ENCODE assay signal across 24 cellular contexts in the genomic region with DNA sequence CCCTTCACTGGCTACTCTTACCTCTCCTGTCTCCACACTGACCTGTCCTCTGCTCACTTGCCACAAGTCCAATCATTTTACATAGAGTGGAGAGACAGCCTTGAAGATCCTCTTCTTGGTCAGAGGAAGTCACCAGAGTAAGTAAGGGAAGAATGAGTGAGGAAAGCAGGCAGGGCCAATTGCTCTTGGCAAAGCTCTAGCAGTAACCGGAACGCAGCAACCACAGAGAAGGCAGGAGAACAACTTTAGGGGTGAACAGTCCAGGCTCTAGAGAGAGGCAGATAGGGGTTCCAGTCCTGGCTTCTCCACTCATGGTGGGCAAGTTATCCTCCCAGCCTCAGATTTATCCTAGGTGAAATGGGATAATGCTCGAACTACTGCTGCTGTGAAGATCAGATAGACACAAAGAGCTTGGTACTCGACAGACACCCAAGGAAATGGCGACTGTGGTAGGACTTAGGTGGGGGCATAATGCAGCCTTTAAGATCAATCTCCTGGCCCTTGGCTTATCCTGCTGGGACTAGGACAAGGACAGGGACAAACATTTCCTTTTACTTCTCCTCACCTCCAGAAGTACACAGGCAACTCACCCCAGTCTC. TPM values are rescaled to one million over a fixed set of nuclear protein-coding genes. Genes with fewer than 3 reads are reported as not detected.
DNase-seq lines count a peak whose midpoint lies in the region; ATAC-seq and TF ChIP-seq lines count a peak whose summit lies in the region.
"Had no signal": no experiment of that assay in that cellular context is flagged by ENCODE, and none has a peak within 500 bp of the region (broad histone marks: within the 10 kb centered on the region; RNA-seq: fewer than 3 reads in every experiment).

No MANE protein-coding gene starts in this region.

- no peak overlapping the region for H3K4me3 ChIP-seq in left ventricle myocardium inferior

- H3K4me1 Mint-ChIP-seq in neural crest cell, result no peaks in the 10 kb centered on the region
- peaks cover 13% of the 10 kb centered on the region for H3K4me1 Mint-ChIP-seq in Calu3 (ENCODE audit: low read depth, unreplicated experiment)
- H3K4me1 Mint-ChIP-seq: activated naive CD4-positive, alpha-beta T cell treated with anti-CD3 and anti-CD28 coated beads, Interleukin-2, amount 50 U/mL, for 24 hours; CD8-positive, alpha-beta memory T cell; stimulated activated effector memory CD8-positive, alpha-beta T cell treated with anti-CD3 and anti-CD28 coated beads, Interleukin-12 subunit alpha, Interleukin-12 subunit beta, amount 100 ng/mL, for 72 hours; T-cell had no signal

- no TSS peak for BruUV-seq in Calu3 (replicated peaks; lab: Mats Ljungman, UMichigan)

- intact Hi-C loops in Right ventricle myocardium superior (cut with DNase I) (loop anchor here (10.0 kb wide), 1 partner anchor 92 kb away; no protein-coding TSS in a partner anchor), Right ventricle myocardium inferior (cut with DNase I) (loop anchor here (5.0 to 10.0 kb wide), 4 partner anchors 45 to 382 kb away; no protein-coding TSS in a partner anchor), left ventricle myocardium inferior (cut with micrococcal nuclease) (no loop called here), Calu3 (cut with micrococcal nuclease; ENCODE audit: unreplicated experiment) (loop anchor here (5.0 to 10.0 kb wide), 2 partner anchors 95 to 382 kb away; no protein-coding TSS in a partner anchor)

- H3K27me3 Mint-ChIP-seq in neural crest cell (ENCODE audit: low read depth), result peaks cover 90% of the 10 kb centered on the region
- peaks cover 50% of the 10 kb centered on the region for H3K27me3 Mint-ChIP-seq in Calu3 (ENCODE audit: unreplicated experiment)

- H3K36me3 ChIP-seq in left ventricle myocardium inferior, result no peaks in the 10 kb centered on the region

- no peak overlapping the region for H3K27ac Mint-ChIP-seq in neural crest cell (ENCODE audit: unreplicated experiment)
- H3K27ac Mint-ChIP-seq in Calu3 (ENCODE audit: unreplicated experiment), result no peak overlapping the region
- H3K27ac Mint-ChIP-seq: activated naive CD4-positive, alpha-beta T cell treated with anti-CD3 and anti-CD28 coated beads, Interleukin-2, amount 50 U/mL, for 24 hours; CD8-positive, alpha-beta memory T cell; naive B cell; stimulated activated effector memory CD8-positive, alpha-beta T cell treated with anti-CD3 and anti-CD28 coated beads, Interleukin-12 subunit alpha, Interleukin-12 subunit beta, amount 100 ng/mL, for 72 hours; T-cell had no signal

- H3K36me3 Mint-ChIP-seq in neural crest cell (ENCODE audit: low read depth) (no peaks in the 10 kb centered on the region), Calu3 (ENCODE audit: insufficient read depth, unreplicated experiment) (no peaks in the 10 kb centered on the region)
- H3K36me3 Mint-ChIP-seq: activated naive CD4-positive, alpha-beta T cell treated with anti-CD3 and anti-CD28 coated beads, Interleukin-2, amount 50 U/mL, for 24 hours; CD8-positive, alpha-beta memory T cell; naive B cell; stimulated activated effector memory CD8-positive, alpha-beta T cell treated with anti-CD3 and anti-CD28 coated beads, Interleukin-12 subunit alpha, Interleukin-12 subunit beta, amount 100 ng/mL, for 72 hours; T-cell had no signal

- TF ChIP-seq CTCF in left ventricle myocardium inferior (IDR thresholded peaks at IDR 0.05; ENCODE audit: borderline replicate concordance) (no peak), neural crest cell (conservative IDR thresholded peaks at IDR 0.05) (no peak), Calu3 (IDR thresholded peaks at IDR 0.05; ENCODE audit: unreplicated experiment) (no peak)

- peak; percentile 11 for ATAC-seq in Right ventricle myocardium superior (ENCODE audit: poor library complexity)
- no peak for ATAC-seq in Right ventricle myocardium inferior
- ATAC-seq in GM21528 (IDR thresholded peaks at IDR 0.05; ENCODE audit: low FRiP score, unreplicated experiment), result no peak
- ATAC-seq: stimulated activated effector memory CD8-positive, alpha-beta T cell treated with anti-CD3 and anti-CD28 coated beads, Interleukin-12 subunit alpha, Interleukin-12 subunit beta, amount 100 ng/mL, for 72 hours; T-cell had no signal

- peaks cover 42% of the 10 kb centered on the region for H3K4me1 ChIP-seq in left ventricle myocardium inferior
- H3K4me1 ChIP-seq: testis had no signal

- no peaks in the 10 kb centered on the region for H3K9me3 Mint-ChIP-seq in neural crest cell
- H3K9me3 Mint-ChIP-seq in Calu3 (ENCODE audit: low read depth, unreplicated experiment), result no peaks in the 10 kb centered on the region
- H3K9me3 Mint-ChIP-seq: activated naive CD4-positive, alpha-beta T cell treated with anti-CD3 and anti-CD28 coated beads, Interleukin-2, amount 50 U/mL, for 24 hours; stimulated activated effector memory CD8-positive, alpha-beta T cell treated with anti-CD3 and anti-CD28 coated beads, Interleukin-12 subunit alpha, Interleukin-12 subunit beta, amount 100 ng/mL, for 72 hours had no signal

- no peaks in the 10 kb centered on the region for H3K9me3 ChIP-seq in left ventricle myocardium inferior (replicated peaks)
- H3K9me3 ChIP-seq: testis had no signal

- H3K4me3 Mint-ChIP-seq in neural crest cell, result peak overlapping the region; percentile 60
- H3K4me3 Mint-ChIP-seq in Calu3 (ENCODE audit: low read depth, unreplicated experiment), result no peak overlapping the region
- H3K4me3 Mint-ChIP-seq: activated naive CD4-positive, alpha-beta T cell treated with anti-CD3 and anti-CD28 coated beads, Interleukin-2, amount 50 U/mL, for 24 hours; CD8-positive, alpha-beta memory T cell; stimulated activated effector memory CD8-positive, alpha-beta T cell treated with anti-CD3 and anti-CD28 coated beads, Interleukin-12 subunit alpha, Interleukin-12 subunit beta, amount 100 ng/mL, for 72 hours; T-cell had no signal

- H3K27ac ChIP-seq in left ventricle myocardium inferior (replicated peaks), result peak overlapping the region; percentile 94

- DNase-seq in Right ventricle myocardium superior (no peak), Right ventricle myocardium inferior (ENCODE audit: missing footprints) (no peak), left ventricle myocardium inferior (no peak), neural crest cell (ENCODE audit: low read depth, low spot score) (no peak), Calu3 (no peak), CD1c-positive myeloid dendritic cell (ENCODE audit: extremely low spot score) (no peak)
- DNase-seq in activated naive CD4-positive, alpha-beta T cell treated with Interleukin-2 at 50 U/mL for 16 hours, result no peak
- DNase-seq: 8988T; activated T-cell treated with anti-CD3 and anti-CD28 coated beads, Interleukin-2, amount 50 U/mL, for 48 hours; CD8-positive, alpha-beta memory T cell; DND-41; effector CD8-positive, alpha-beta T cell; foreskin melanocyte; naive B cell; NCI-H1930; NCI-H345; SIG-M5; stimulated activated CD4-positive, alpha-beta T cell treated with anti-CD3 and anti-CD28 coated beads, Interleukin-2, amount 100 ng/mL, for 24 hours; T-cell had no signal

- H3K27me3 ChIP-seq in left ventricle myocardium inferior (ENCODE audit: low read depth), result peaks cover 9% of the 10 kb centered on the region
- H3K27me3 ChIP-seq: testis had no signal

- CTCF ChIA-PET in Calu3 (lab: Charles Lee), result no interaction called here

RNA-seq across cellular contexts. Expression of a gene that starts 1.2 kb away (rescaled TPM):
- total RNA-seq in Right ventricle myocardium superior, result 10.5 TPM
- total RNA-seq in Right ventricle myocardium inferior, result 11.5 TPM
- 11.9 TPM for total RNA-seq in left ventricle myocardium inferior
- 0.07 TPM in 1 of 2 replicates, not detected in the other for total RNA-seq in neural crest cell
- total RNA-seq in Calu3 (2022), result 1.1 and 2.4 TPM in 2 replicates
- total RNA-seq: activated CD8-positive, alpha-beta memory T cell treated with anti-CD3 and anti-CD28 coated beads for 36 hours; CD8-positive, alpha-beta memory T cell had no signal
